In genomic region chr16:324201-324450, GRCh38 we compare ENCODE assay signal across 19 cellular contexts. TPM values are rescaled to one million over a fixed set of nuclear protein-coding genes. Genes with fewer than 3 reads are reported as not detected.
A peak's percentile ranks its signal among the peaks of the same experiment; 100 is the strongest.
DNase-seq lines count a peak whose midpoint lies in the region; ATAC-seq and TF ChIP-seq lines count a peak whose summit lies in the region.
"Had no signal": no experiment of that assay in that cellular context is flagged by ENCODE, and none has a peak within 500 bp of the region (broad histone marks: within the 10 kb centered on the region; RNA-seq: fewer than 3 reads in every experiment).

No MANE protein-coding gene starts in this region.

- TF ChIP-seq CTCF in HEK293 (tag by site-specific recombination; IDR thresholded peaks at IDR 0.05) (no peak), colonic mucosa (IDR thresholded peaks at IDR 0.05) (no peak), right lobe of liver (IDR thresholded peaks at IDR 0.05) (no peak)

- H3K27me3 Mint-ChIP-seq in activated naive CD4-positive, alpha-beta T cell treated with anti-CD3 and anti-CD28 coated beads for 36 hours (ENCODE audit: low read depth), result no peaks in the 10 kb centered on the region

- no peak for ATAC-seq in stimulated activated effector memory CD8-positive, alpha-beta T cell treated with anti-CD3 and anti-CD28 coated beads, Interleukin-12 subunit alpha, Interleukin-12 subunit beta, amount 100 ng/mL, for 72 hours
- ATAC-seq in right lobe of liver, result no peak

- H3K4me3 Mint-ChIP-seq in activated naive CD4-positive, alpha-beta T cell treated with anti-CD3 and anti-CD28 coated beads for 36 hours, result peak overlapping the region; percentile 71
- peak overlapping the region; percentile 64 for H3K4me3 Mint-ChIP-seq in stimulated activated effector memory CD8-positive, alpha-beta T cell treated with anti-CD3 and anti-CD28 coated beads, Interleukin-12 subunit alpha, Interleukin-12 subunit beta, amount 100 ng/mL, for 72 hours

- POLR2A ChIA-PET in HEK293 (lab: Yijun Ruan, JAX), result interaction anchor here (1.2 to 2.6 kb wide), 4 partner anchors 13 to 96 kb away, joined by 4 to 9 read pairs (median 7); partner anchors contain the start of genes AXIN1 and FAM234A

- H3K9ac ChIP-seq in colonic mucosa (ENCODE audit: low read depth in 2 of 2, low read length in 2 of 2), result no peak overlapping the region

- no peaks in the 10 kb centered on the region for H3K9me3 Mint-ChIP-seq in activated naive CD4-positive, alpha-beta T cell treated with anti-CD3 and anti-CD28 coated beads for 36 hours
- no peaks in the 10 kb centered on the region for H3K9me3 Mint-ChIP-seq in stimulated activated effector memory CD8-positive, alpha-beta T cell treated with anti-CD3 and anti-CD28 coated beads, Interleukin-12 subunit alpha, Interleukin-12 subunit beta, amount 100 ng/mL, for 72 hours

- WGBS in right lobe of liver (ENCODE audit: insufficient coverage, low coverage, low lambda C conversion rate, missing lambda C conversion rate), result 0% methylated on average over 1 of the region's 17 CpGs

- no peak for DNase-seq in activated naive CD4-positive, alpha-beta T cell treated with anti-CD3 and anti-CD28 coated beads for 36 hours
- no peak for DNase-seq in activated naive CD4-positive, alpha-beta T cell (lab: John Stamatoyannopoulos, UW)
- DNase-seq in colonic mucosa (no peak), right lobe of liver (no peak), Ammon's horn (ENCODE audit: low spot score) (no peak)
- no peak for DNase-seq in stimulated activated effector memory CD8-positive, alpha-beta T cell treated with anti-CD3 and anti-CD28 coated beads, Interleukin-12 subunit alpha, Interleukin-12 subunit beta, amount 100 ng/mL, for 72 hours (ENCODE audit: low spot score in 2 of 2)
- DNase-seq in activated effector memory CD4-positive, alpha-beta T cell treated with anti-CD3 and anti-CD28 coated beads, Interleukin-2, amount 50 U/mL, for 16 hours, result no peak
- DNase-seq: ACHN, anterior cingulate cortex, left ventricle myocardium inferior, MG63, NCI-H187, NCI-H446, occipital lobe, retina had no signal

- H3K36me3 ChIP-seq in HEK293 (ENCODE audit: control insufficient read depth in 2 of 2, insufficient read depth in 1 of 2, low read length in 2 of 2), result peaks cover 0 to 11% of the 10 kb centered on the region in 2 experiments; a peak in 1 of 3 replicates
- H3K36me3 ChIP-seq in colonic mucosa, result no peaks in the 10 kb centered on the region
- H3K36me3 ChIP-seq in right lobe of liver, result no peaks in the 10 kb centered on the region

- no peaks in the 10 kb centered on the region for H3K9me3 ChIP-seq in HEK293 (ENCODE audit: control insufficient read depth, insufficient read depth, low read depth, low read length)
- no peaks in the 10 kb centered on the region for H3K9me3 ChIP-seq in colonic mucosa
- no peaks in the 10 kb centered on the region for H3K9me3 ChIP-seq in right lobe of liver
- H3K9me3 ChIP-seq: left ventricle myocardium inferior, MG63 had no signal

- H3K4me3 ChIP-seq in HEK293 (ENCODE audit: low read depth, low read length), result no peak overlapping the region
- H3K4me3 ChIP-seq in colonic mucosa, result no peak overlapping the region
- no peak overlapping the region for H3K4me3 ChIP-seq in right lobe of liver
- H3K4me3 ChIP-seq: MG63 had no signal

- H3K27ac Mint-ChIP-seq in activated naive CD4-positive, alpha-beta T cell treated with anti-CD3 and anti-CD28 coated beads for 36 hours, result peak overlapping the region; percentile 55
- H3K27ac Mint-ChIP-seq in stimulated activated effector memory CD8-positive, alpha-beta T cell treated with anti-CD3 and anti-CD28 coated beads, Interleukin-12 subunit alpha, Interleukin-12 subunit beta, amount 100 ng/mL, for 72 hours, result no peak overlapping the region

- H3K27ac ChIP-seq in HEK293 (ENCODE audit: extremely low read depth, low read depth, low read length) (peak overlapping the region; percentile 6; the same call in 1 of the 2 replicates), colonic mucosa (peak overlapping the region; percentile 88), right lobe of liver (no peak overlapping the region)
- H3K27ac ChIP-seq: VCaP had no signal

- no peak for TF ChIP-seq POLR2A in right lobe of liver (IDR thresholded peaks at IDR 0.05)

- CTCF ChIA-PET in activated naive CD4-positive, alpha-beta T cell treated with anti-CD3 and anti-CD28 coated beads for 36 hours (lab: Charles Lee), result interaction anchor here (0.6 kb wide), 1 partner anchor 82 kb away, joined by 3 read pairs; no protein-coding TSS in a partner anchor
- CTCF ChIA-PET in HEK293 (lab: Yijun Ruan, JAX), result interaction anchor here (0.6 kb wide), 1 partner anchor 25 kb away, joined by 3 read pairs; no protein-coding TSS in a partner anchor

- H3K27me3 ChIP-seq in colonic mucosa (no peaks in the 10 kb centered on the region), right lobe of liver (no peaks in the 10 kb centered on the region)
- H3K27me3 ChIP-seq: MG63 had no signal

- no peaks in the 10 kb centered on the region for H3K36me3 Mint-ChIP-seq in activated naive CD4-positive, alpha-beta T cell treated with anti-CD3 and anti-CD28 coated beads for 36 hours (ENCODE audit: low read depth)
- peaks cover 10% of the 10 kb centered on the region for H3K36me3 Mint-ChIP-seq in stimulated activated effector memory CD8-positive, alpha-beta T cell treated with anti-CD3 and anti-CD28 coated beads, Interleukin-12 subunit alpha, Interleukin-12 subunit beta, amount 100 ng/mL, for 72 hours

- intact Hi-C loops in activated naive CD4-positive, alpha-beta T cell treated with anti-CD3 and anti-CD28 coated beads for 36 hours (cut with micrococcal nuclease), result loop anchor here (2.0 kb wide), 1 partner anchor 89 kb away; the partner anchor contains the start of gene FAM234A
- intact Hi-C loops in colonic mucosa (cut with DNase I) (no loop called here), right lobe of liver (cut with DNase I) (no loop called here)

- H3K4me1 Mint-ChIP-seq in activated naive CD4-positive, alpha-beta T cell treated with anti-CD3 and anti-CD28 coated beads for 36 hours (ENCODE audit: low read depth), result peaks cover 67% of the 10 kb centered on the region
- peaks cover 64% of the 10 kb centered on the region for H3K4me1 Mint-ChIP-seq in stimulated activated effector memory CD8-positive, alpha-beta T cell treated with anti-CD3 and anti-CD28 coated beads, Interleukin-12 subunit alpha, Interleukin-12 subunit beta, amount 100 ng/mL, for 72 hours

- H3K4me1 ChIP-seq in HEK293 (ENCODE audit: control insufficient read depth, insufficient read depth, low read length) (peaks cover 17% of the 10 kb centered on the region), colonic mucosa (peaks cover 28% of the 10 kb centered on the region), right lobe of liver (peaks cover 0 to 19% (median 10%) of the 10 kb centered on the region in 4 donors)

TF ChIP-seq in HEK293, 187 proteins besides CTCF, POLR2A, EP300 and RAD21:
- TF ChIP-seq PRDM4 (tag by site-specific recombination; IDR thresholded peaks at IDR 0.05) (peak; percentile 94; the same call in 1 of the 2 replicates), RBAK (tag by site-specific recombination; IDR thresholded peaks at IDR 0.05) (no peak)

RNA-seq across cellular contexts. Expression of gene AXIN1, which starts 28.4 kb away (rescaled TPM):
- total RNA-seq in activated naive CD4-positive, alpha-beta T cell treated with anti-CD3 and anti-CD28 coated beads for 36 hours, result 10 to 100 TPM; 17.5 to 17.9 TPM
- total RNA-seq in colonic mucosa, result 10 to 100 TPM; 33.4 to 34.3 TPM
- total RNA-seq in right lobe of liver, result 10 to 100 TPM in 3 of 6 experiments, 1 to 10 TPM in 3; 5.5 to 17.4 (median 9.4) TPM

RNA-seq across cellular contexts. Expression of gene PDIA2, which starts 41.2 kb away (rescaled TPM):
- total RNA-seq in activated naive CD4-positive, alpha-beta T cell treated with anti-CD3 and anti-CD28 coated beads for 36 hours, result not detected
- 1 to 10 TPM; 1.4 to 2.6 TPM for total RNA-seq in colonic mucosa
- not detected for total RNA-seq in right lobe of liver
- total RNA-seq: mononuclear cell had no signal

RNA-seq across cellular contexts. Expression of gene ARHGDIG, which starts 43.7 kb away (rescaled TPM):
- not detected for total RNA-seq in activated naive CD4-positive, alpha-beta T cell treated with anti-CD3 and anti-CD28 coated beads for 36 hours
- total RNA-seq in colonic mucosa (10 to 100 TPM in 1 of 2 donors, 1 to 10 TPM in 1; 1.8 to 20.0 TPM), right lobe of liver (not detected)
- total RNA-seq: Daoy, mononuclear cell had no signal

RNA-seq across cellular contexts. Expression of gene MRPL28, which starts 46.2 kb away (rescaled TPM):
- 10 to 100 TPM; 68.3 to 74.0 TPM for total RNA-seq in activated naive CD4-positive, alpha-beta T cell treated with anti-CD3 and anti-CD28 coated beads for 36 hours
- total RNA-seq in colonic mucosa (10 to 100 TPM; 59.4 to 75.4 TPM), right lobe of liver (10 to 100 TPM; 29.9 to 64.7 (median 32.6) TPM)

RNA-seq across cellular contexts. Expression of gene RGS11, which starts 48.4 kb away (rescaled TPM):
- total RNA-seq in activated naive CD4-positive, alpha-beta T cell treated with anti-CD3 and anti-CD28 coated beads for 36 hours, result under 1 TPM in 1 of 2 experiments, not detected in 1; 0.10 TPM
- 1 to 10 TPM; 2.9 to 4.0 TPM for total RNA-seq in colonic mucosa
- total RNA-seq in right lobe of liver, result 1 to 10 TPM in 1 of 6 experiments, under 1 TPM in 5; 0.37 to 1.3 (median 0.80) TPM
- total RNA-seq: mononuclear cell had no signal

Comparison
In these comparisons a context has a peak if more than half of its experiments do, and no peak if none do; other contexts are left out.
1. H3K27ac ChIP-seq: peak in HEK293 (single experiment) and colonic mucosa (single experiment); none in right lobe of liver (0 of 3).